In the genomic region with DNA sequence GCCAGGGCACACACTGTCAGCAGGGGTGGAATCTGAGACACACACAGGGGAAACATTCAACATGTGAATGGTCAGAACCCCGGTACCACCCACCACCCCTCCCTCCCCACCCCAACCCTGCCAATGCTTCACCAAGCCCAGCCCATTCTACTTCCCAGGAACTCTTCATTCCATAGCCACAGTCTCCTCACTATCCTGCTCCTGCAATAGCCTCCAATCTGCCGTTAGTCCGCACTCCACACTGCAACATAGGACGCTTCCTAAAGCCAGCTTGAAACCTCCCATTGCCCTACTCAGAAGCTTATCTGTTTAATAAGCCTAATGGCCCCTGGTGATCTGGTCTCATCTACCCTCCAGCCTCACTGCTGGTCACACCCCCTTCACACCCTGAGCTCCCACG, we compare ENCODE assay signal across 1 cellular context.
TF ChIP-seq lines count a peak whose summit lies in the region.

No MANE protein-coding gene starts in this region.

TF ChIP-seq in GM23338, 12 proteins besides CTCF, POLR2A, EP300 and RAD21:
- TF ChIP-seq, protein P1, sequence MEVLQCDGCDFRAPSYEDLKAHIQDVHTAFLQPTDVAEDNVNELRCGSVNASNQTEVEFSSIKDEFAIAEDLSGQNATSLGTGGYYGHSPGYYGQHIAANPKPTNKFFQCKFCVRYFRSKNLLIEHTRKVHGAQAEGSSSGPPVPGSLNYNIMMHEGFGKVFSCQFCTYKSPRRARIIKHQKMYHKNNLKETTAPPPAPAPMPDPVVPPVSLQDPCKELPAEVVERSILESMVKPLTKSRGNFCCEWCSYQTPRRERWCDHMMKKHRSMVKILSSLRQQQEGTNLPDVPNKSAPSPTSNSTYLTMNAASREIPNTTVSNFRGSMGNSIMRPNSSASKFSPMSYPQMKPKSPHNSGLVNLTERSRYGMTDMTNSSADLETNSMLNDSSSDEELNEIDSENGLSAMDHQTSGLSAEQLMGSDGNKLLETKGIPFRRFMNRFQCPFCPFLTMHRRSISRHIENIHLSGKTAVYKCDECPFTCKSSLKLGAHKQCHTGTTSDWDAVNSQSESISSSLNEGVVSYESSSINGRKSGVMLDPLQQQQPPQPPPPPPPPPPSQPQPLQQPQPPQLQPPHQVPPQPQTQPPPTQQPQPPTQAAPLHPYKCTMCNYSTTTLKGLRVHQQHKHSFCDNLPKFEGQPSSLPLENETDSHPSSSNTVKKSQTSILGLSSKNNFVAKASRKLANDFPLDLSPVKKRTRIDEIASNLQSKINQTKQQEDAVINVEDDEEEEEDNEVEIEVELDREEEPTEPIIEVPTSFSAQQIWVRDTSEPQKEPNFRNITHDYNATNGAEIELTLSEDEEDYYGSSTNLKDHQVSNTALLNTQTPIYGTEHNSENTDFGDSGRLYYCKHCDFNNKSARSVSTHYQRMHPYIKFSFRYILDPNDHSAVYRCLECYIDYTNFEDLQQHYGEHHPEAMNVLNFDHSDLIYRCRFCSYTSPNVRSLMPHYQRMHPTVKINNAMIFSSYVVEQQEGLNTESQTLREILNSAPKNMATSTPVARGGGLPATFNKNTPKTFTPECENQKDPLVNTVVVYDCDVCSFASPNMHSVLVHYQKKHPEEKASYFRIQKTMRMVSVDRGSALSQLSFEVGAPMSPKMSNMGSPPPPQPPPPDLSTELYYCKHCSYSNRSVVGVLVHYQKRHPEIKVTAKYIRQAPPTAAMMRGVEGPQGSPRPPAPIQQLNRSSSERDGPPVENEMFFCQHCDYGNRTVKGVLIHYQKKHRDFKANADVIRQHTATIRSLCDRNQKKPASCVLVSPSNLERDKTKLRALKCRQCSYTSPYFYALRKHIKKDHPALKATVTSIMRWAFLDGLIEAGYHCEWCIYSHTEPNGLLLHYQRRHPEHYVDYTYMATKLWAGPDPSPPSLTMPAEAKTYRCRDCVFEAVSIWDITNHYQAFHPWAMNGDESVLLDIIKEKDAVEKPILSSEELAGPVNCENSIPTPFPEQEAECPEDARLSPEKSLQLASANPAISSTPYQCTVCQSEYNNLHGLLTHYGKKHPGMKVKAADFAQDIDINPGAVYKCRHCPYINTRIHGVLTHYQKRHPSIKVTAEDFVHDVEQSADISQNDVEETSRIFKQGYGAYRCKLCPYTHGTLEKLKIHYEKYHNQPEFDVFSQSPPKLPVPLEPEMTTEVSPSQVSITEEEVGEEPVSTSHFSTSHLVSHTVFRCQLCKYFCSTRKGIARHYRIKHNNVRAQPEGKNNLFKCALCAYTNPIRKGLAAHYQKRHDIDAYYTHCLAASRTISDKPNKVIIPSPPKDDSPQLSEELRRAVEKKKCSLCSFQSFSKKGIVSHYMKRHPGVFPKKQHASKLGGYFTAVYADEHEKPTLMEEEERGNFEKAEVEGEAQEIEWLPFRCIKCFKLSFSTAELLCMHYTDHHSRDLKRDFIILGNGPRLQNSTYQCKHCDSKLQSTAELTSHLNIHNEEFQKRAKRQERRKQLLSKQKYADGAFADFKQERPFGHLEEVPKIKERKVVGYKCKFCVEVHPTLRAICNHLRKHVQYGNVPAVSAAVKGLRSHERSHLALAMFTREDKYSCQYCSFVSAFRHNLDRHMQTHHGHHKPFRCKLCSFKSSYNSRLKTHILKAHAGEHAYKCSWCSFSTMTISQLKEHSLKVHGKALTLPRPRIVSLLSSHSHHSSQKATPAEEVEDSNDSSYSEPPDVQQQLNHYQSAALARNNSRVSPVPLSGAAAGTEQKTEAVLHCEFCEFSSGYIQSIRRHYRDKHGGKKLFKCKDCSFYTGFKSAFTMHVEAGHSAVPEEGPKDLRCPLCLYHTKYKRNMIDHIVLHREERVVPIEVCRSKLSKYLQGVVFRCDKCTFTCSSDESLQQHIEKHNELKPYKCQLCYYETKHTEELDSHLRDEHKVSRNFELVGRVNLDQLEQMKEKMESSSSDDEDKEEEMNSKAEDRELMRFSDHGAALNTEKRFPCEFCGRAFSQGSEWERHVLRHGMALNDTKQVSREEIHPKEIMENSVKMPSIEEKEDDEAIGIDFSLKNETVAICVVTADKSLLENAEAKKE (CRISPR knock-in tag; IDR thresholded peaks at IDR 0.05) = no peak
- TF ChIP-seq EZH2phosphoT487 (IDR thresholded peaks at IDR 0.05; ENCODE audit: unreplicated experiment) = no peak
- TF ChIP-seq, protein P2, sequence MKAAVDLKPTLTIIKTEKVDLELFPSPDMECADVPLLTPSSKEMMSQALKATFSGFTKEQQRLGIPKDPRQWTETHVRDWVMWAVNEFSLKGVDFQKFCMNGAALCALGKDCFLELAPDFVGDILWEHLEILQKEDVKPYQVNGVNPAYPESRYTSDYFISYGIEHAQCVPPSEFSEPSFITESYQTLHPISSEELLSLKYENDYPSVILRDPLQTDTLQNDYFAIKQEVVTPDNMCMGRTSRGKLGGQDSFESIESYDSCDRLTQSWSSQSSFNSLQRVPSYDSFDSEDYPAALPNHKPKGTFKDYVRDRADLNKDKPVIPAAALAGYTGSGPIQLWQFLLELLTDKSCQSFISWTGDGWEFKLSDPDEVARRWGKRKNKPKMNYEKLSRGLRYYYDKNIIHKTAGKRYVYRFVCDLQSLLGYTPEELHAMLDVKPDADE (IDR thresholded peaks at IDR 0.05) = no peak
- no peak for TF ChIP-seq NANOG (IDR thresholded peaks at IDR 0.05; ENCODE audit: borderline replicate concordance)
- no peak for TF ChIP-seq ZNF331 (CRISPR knock-in tag; IDR thresholded peaks at IDR 0.05; ENCODE audit: low read depth)
- TF ChIP-seq EZH2 (IDR thresholded peaks at IDR 0.05; ENCODE audit: low read depth, unreplicated experiment) = no peak
- no peak for TF ChIP-seq JUNB (IDR thresholded peaks at IDR 0.05; ENCODE audit: unreplicated experiment)
- TF ChIP-seq POLR2AphosphoS5 (IDR thresholded peaks at IDR 0.05; ENCODE audit: low read depth) = no peak
- TF ChIP-seq, protein P3, sequence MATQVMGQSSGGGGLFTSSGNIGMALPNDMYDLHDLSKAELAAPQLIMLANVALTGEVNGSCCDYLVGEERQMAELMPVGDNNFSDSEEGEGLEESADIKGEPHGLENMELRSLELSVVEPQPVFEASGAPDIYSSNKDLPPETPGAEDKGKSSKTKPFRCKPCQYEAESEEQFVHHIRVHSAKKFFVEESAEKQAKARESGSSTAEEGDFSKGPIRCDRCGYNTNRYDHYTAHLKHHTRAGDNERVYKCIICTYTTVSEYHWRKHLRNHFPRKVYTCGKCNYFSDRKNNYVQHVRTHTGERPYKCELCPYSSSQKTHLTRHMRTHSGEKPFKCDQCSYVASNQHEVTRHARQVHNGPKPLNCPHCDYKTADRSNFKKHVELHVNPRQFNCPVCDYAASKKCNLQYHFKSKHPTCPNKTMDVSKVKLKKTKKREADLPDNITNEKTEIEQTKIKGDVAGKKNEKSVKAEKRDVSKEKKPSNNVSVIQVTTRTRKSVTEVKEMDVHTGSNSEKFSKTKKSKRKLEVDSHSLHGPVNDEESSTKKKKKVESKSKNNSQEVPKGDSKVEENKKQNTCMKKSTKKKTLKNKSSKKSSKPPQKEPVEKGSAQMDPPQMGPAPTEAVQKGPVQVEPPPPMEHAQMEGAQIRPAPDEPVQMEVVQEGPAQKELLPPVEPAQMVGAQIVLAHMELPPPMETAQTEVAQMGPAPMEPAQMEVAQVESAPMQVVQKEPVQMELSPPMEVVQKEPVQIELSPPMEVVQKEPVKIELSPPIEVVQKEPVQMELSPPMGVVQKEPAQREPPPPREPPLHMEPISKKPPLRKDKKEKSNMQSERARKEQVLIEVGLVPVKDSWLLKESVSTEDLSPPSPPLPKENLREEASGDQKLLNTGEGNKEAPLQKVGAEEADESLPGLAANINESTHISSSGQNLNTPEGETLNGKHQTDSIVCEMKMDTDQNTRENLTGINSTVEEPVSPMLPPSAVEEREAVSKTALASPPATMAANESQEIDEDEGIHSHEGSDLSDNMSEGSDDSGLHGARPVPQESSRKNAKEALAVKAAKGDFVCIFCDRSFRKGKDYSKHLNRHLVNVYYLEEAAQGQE (IDR thresholded peaks at IDR 0.05; ENCODE audit: unreplicated experiment) = no peak
- no peak for TF ChIP-seq STAT1 (IDR thresholded peaks at IDR 0.05; ENCODE audit: unreplicated experiment)
- TF ChIP-seq ZNF114 (CRISPR knock-in tag; IDR thresholded peaks at IDR 0.05) = no peak
- TF ChIP-seq CREB1 (CRISPR knock-in tag; IDR thresholded peaks at IDR 0.05; ENCODE audit: low read depth) = no peak
